9 cellular contexts compared by ENCODE assay signal in genomic region chr7:19117081-19117869, GRCh38. TPM values are rescaled to one million over a fixed set of nuclear protein-coding genes. Genes with fewer than 3 reads are reported as not detected.
DNase-seq lines count a peak whose midpoint lies in the region; ATAC-seq, FAIRE-seq and TF ChIP-seq lines count a peak whose summit lies in the region.
"Had no signal": no experiment of that assay in that cellular context is flagged by ENCODE, and none has a peak within 500 bp of the region (broad histone marks: within the 10 kb centered on the region; RNA-seq: fewer than 3 reads in every experiment).

Gene TWIST1 (minus strand): TSS chr7:19117636. CDS start chr7:19117321, 315 bp downstream.

- H3K27ac ChIP-seq in GM23248 (peak within 1 kb of the TSS; percentile 97), endothelial cell of umbilical vein (ENCODE audit: insufficient read depth, low read depth, low read length) (no peak within 1 kb of the TSS)
- H3K27ac ChIP-seq: neutrophil had no signal

- TF ChIP-seq POLR2A in endothelial cell of umbilical vein (IDR thresholded peaks at IDR 0.05; ENCODE audit: low read depth, low read length), result no peak

- no peak for FAIRE-seq in endothelial cell of umbilical vein (lab: Jason Lieb, UNC)

- no peaks in the 10 kb centered on the region for H3K9me1 ChIP-seq in endothelial cell of umbilical vein (replicated peaks; ENCODE audit: control insufficient read depth, extremely low read depth, insufficient read depth, low read length)

- POLR2A ChIA-PET in endothelial cell of umbilical vein (lab: Charles Lee), result no interaction called here

- peak; percentile 40 to 43 for ATAC-seq in naive B cell (ENCODE audit: low read depth in 2 of 2)

- H3K27me3 Mint-ChIP-seq in CD14-positive monocyte (ENCODE audit: low read depth in 3 of 3) (peaks cover 89 to 95% (median 90%) of the 10 kb centered on the region in 3 donors), naive B cell (peaks cover 60 to 72% (median 69%) of the 10 kb centered on the region in 3 donors)

- no peak for DNase-seq in CD14-positive monocyte (ENCODE audit: low spot score)
- DNase-seq in GM23248, result peak; percentile 98
- DNase-seq in RPMI7951 (ENCODE audit: low read depth), result peak; percentile 96
- DNase-seq in endothelial cell of umbilical vein (ENCODE audit: low read depth, low spot score), result no peak
- DNase-seq in naive B cell, result no peak
- no peak for DNase-seq in inferior parietal cortex (ENCODE audit: extremely low spot score)
- no peak for DNase-seq in activated naive CD4-positive, alpha-beta T cell treated with Interleukin-2 at 50 U/mL for 16 hours
- no peak for DNase-seq in NAMALWA (ENCODE audit: low spot score)

- no TSS peak for BruUV-seq in endothelial cell of umbilical vein (replicated peaks; lab: Mats Ljungman, UMichigan)

- CTCF ChIA-PET in endothelial cell of umbilical vein (lab: Charles Lee), result interaction anchor here (0.6 to 1.5 kb wide), 5 partner anchors 9 to 765 kb away, joined by 3 to 10 read pairs (median 3); no protein-coding TSS in a partner anchor

- no peak within 1 kb of the TSS for H3K27ac Mint-ChIP-seq in CD14-positive monocyte
- H3K27ac Mint-ChIP-seq in naive B cell, result peak within 1 kb of the TSS in 1 of 6 donors; percentile 78

- peak within 1 kb of the TSS; percentile 95 for H3K9ac ChIP-seq in GM23248
- H3K9ac ChIP-seq in endothelial cell of umbilical vein (replicated peaks; ENCODE audit: extremely low read depth, insufficient read depth, low read length), result peak within 1 kb of the TSS; percentile 4

- H3K4me3 Mint-ChIP-seq in CD14-positive monocyte, result peak within 1 kb of the TSS; percentile 63 to 85
- peak within 1 kb of the TSS; percentile 70 to 88 (median 76) for H3K4me3 Mint-ChIP-seq in naive B cell

- H3K79me2 ChIP-seq in GM23248 (ENCODE audit: insufficient read depth), result peaks cover 80% of the 10 kb centered on the region
- H3K79me2 ChIP-seq in endothelial cell of umbilical vein (ENCODE audit: control insufficient read depth, insufficient read depth, low read length), result no peaks in the 10 kb centered on the region

- H3K4me1 Mint-ChIP-seq in CD14-positive monocyte, result peaks cover 23% of the 10 kb centered on the region
- peaks cover 13 to 21% (median 18%) of the 10 kb centered on the region in 3 donors for H3K4me1 Mint-ChIP-seq in naive B cell

- 1 to 2% methylated on average over 34 to 86 of the region's 92 CpGs for WGBS in GM23248 (ENCODE audit: low coverage in 1 of 2, low lambda C conversion rate in 2 of 2, missing lambda C conversion rate in 2 of 2), 2 experiments

- H3K4me1 ChIP-seq in GM23248 (ENCODE audit: insufficient read depth) (peaks cover 50% of the 10 kb centered on the region), endothelial cell of umbilical vein (ENCODE audit: control insufficient read depth, extremely low read depth, insufficient read depth, low read length) (peaks cover 13% of the 10 kb centered on the region)

- dilution Hi-C loops in endothelial cell of umbilical vein (cut with MboI; ENCODE audit: extremely low pct_ligation_motif_present, low sequenced_read_pairs), result no loop called here

- H4K20me1 ChIP-seq in GM23248 (ENCODE audit: insufficient read depth) (no peaks in the 10 kb centered on the region), endothelial cell of umbilical vein (replicated peaks; ENCODE audit: control insufficient read depth, extremely low read depth, insufficient read depth, low read length) (no peaks in the 10 kb centered on the region)

- H3K36me3 ChIP-seq in GM23248 (ENCODE audit: low read depth) (peaks cover 14% of the 10 kb centered on the region), endothelial cell of umbilical vein (ENCODE audit: control insufficient read depth in 2 of 2, extremely low read depth in 1 of 2, insufficient read depth in 2 of 2, low read length in 2 of 2) (no peaks in the 10 kb centered on the region)
- H3K36me3 ChIP-seq: neutrophil had no signal

- peak within 1 kb of the TSS; percentile 88 for H3K4me3 ChIP-seq in GM23248
- H3K4me3 ChIP-seq in endothelial cell of umbilical vein (replicated peaks in 1 of 3; ENCODE audit: insufficient read depth in 1 of 3, low read depth in 1 of 3, low read length in 3 of 3), result peak within 1 kb of the TSS in 2 of 3 experiments; percentile 22 to 37

- no peaks in the 10 kb centered on the region for H3K9me2 ChIP-seq in GM23248 (ENCODE audit: insufficient read depth)

- H3F3A ChIP-seq in GM23248 (ENCODE audit: insufficient read depth), result peaks cover 30% of the 10 kb centered on the region

- H3K27me3 ChIP-seq in GM23248 (replicated peaks; ENCODE audit: insufficient read depth) (no peaks in the 10 kb centered on the region), endothelial cell of umbilical vein (ENCODE audit: control insufficient read depth in 2 of 2, insufficient read depth in 2 of 2, low read length in 2 of 2) (peaks cover 70 to 94% of the 10 kb centered on the region in 2 experiments)

- in situ Hi-C loops in GM23248 (cut with MboI), result loop anchor here (10.0 to 25.0 kb wide), 4 partner anchors 422 to 755 kb away; no protein-coding TSS in a partner anchor

- H3K9me3 ChIP-seq in GM23248 (ENCODE audit: low read depth), result no peaks in the 10 kb centered on the region
- H3K9me3 ChIP-seq in endothelial cell of umbilical vein (replicated peaks; ENCODE audit: control insufficient read depth, insufficient read depth, low read length), result no peaks in the 10 kb centered on the region
- H3K9me3 ChIP-seq: neutrophil had no signal

- TF ChIP-seq CTCF in CD14-positive monocyte (IDR thresholded peaks at IDR 0.05), result no peak
- no peak for TF ChIP-seq CTCF in endothelial cell of umbilical vein (IDR thresholded peaks at IDR 0.05; ENCODE audit: extremely low read depth in 1 of 2, insufficient read depth in 1 of 2, low read depth in 1 of 2, low read length in 2 of 2)

- H3K36me3 Mint-ChIP-seq in CD14-positive monocyte (peaks cover 2 to 4% of the 10 kb centered on the region in 2 donors), naive B cell (no peaks in the 10 kb centered on the region)

- H3K9me3 Mint-ChIP-seq in CD14-positive monocyte (peaks cover 0 to 25% (median 11%) of the 10 kb centered on the region in 7 donors), naive B cell (peaks cover 0 to 2% (median 0%) of the 10 kb centered on the region in 7 donors)

- intact Hi-C loops in CD14-positive monocyte (cut with micrococcal nuclease) (no loop called here), endothelial cell of umbilical vein (cut with micrococcal nuclease) (loop anchor here (5.0 kb wide), 1 partner anchor 450 kb away; no protein-coding TSS in a partner anchor)

- H2AFZ ChIP-seq in GM23248 (peak within 1 kb of the TSS; percentile 76), endothelial cell of umbilical vein (ENCODE audit: low read depth, low read length) (peak within 1 kb of the TSS; percentile 84)

- peak within 1 kb of the TSS; percentile 99 for H3K4me2 ChIP-seq in GM23248 (ENCODE audit: unreplicated experiment)
- H3K4me2 ChIP-seq in endothelial cell of umbilical vein (ENCODE audit: insufficient read depth, low read length), result peak within 1 kb of the TSS; percentile 67

TF ChIP-seq in endothelial cell of umbilical vein, 7 proteins besides CTCF, POLR2A, EP300 and RAD21:
- peak; percentile 98 for TF ChIP-seq EZH2 (IDR thresholded peaks at IDR 0.05; ENCODE audit: borderline replicate concordance, low read depth, low read length, severe bottlenecking)
- TF ChIP-seq MYC (IDR thresholded peaks at IDR 0.05; ENCODE audit: low read depth, low read length), result no peak

RNA-seq across cellular contexts. Expression of gene TWIST1, which starts in this region (rescaled TPM):
- polyA plus RNA-seq in CD14-positive monocyte, result not detected
- total RNA-seq in GM23248 (2014; rRNA removed; shearing (Covaris generic)), result 45.7 and 47.8 TPM in 2 replicates
- polyA plus RNA-seq in GM23248 (2016; fragmentation: Nextera tagmentation; extraction: Ambion mirVana), result 17.2 and 17.5 TPM in 2 replicates
- 32.0 and 36.8 TPM in 2 replicates for total RNA-seq in RPMI7951 (2014; rRNA removed; shearing (Covaris generic))
- not detected in 2 replicates for total RNA-seq in endothelial cell of umbilical vein
- not detected in 2 replicates for polyA plus RNA-seq in endothelial cell of umbilical vein
- polyA plus RNA-seq in endothelial cell of umbilical vein (2011; cell fraction: cytosol; rRNA removed), result not detected in 2 replicates
- polyA plus RNA-seq in endothelial cell of umbilical vein (2011; cell fraction: nucleus; rRNA removed), result not detected in 2 replicates
- polyA plus RNA-seq in endothelial cell of umbilical vein (2012), result not detected in 2 replicates
- not detected in 2 replicates for polyA minus RNA-seq in endothelial cell of umbilical vein
- polyA minus RNA-seq in endothelial cell of umbilical vein (2011; cell fraction: cytosol; rRNA and poly(A)+ RNA removed), result not detected
- not detected in 2 replicates for polyA minus RNA-seq in endothelial cell of umbilical vein (2011; cell fraction: nucleus; rRNA and poly(A)+ RNA removed)
- polyA plus RNA-seq in naive B cell (ENCODE audit: low read depth in 6 of 6), result not detected

Comparison
In these comparisons a context has a peak if more than half of its experiments do, and no peak if none do; other contexts are left out.
1. RNA of gene TWIST1 (total RNA-seq): 45.7 to 47.8 TPM in GM23248 and 32.0 to 36.8 TPM in RPMI7951; not detected in endothelial cell of umbilical vein; every median in the first group is over 10 times any median in the second.
2. RNA of gene TWIST1 (polyA plus RNA-seq): 17.2 to 17.5 TPM in GM23248; not detected in CD14-positive monocyte, not detected in endothelial cell of umbilical vein and not detected in naive B cell; every median in the first group is over 10 times any median in the second.
3. Peak in ATAC-seq in naive B cell; RNA of the gene not detected or under 1 TPM.
4. DNase-seq: peak in GM23248 (single experiment) and RPMI7951 (single experiment); none in CD14-positive monocyte (single experiment), endothelial cell of umbilical vein (single experiment), naive B cell (single experiment), inferior parietal cortex (single experiment), activated naive CD4-positive, alpha-beta T cell treated with Interleukin-2 at 50 U/mL for 16 hours (single experiment) and NAMALWA (single experiment).